In genomic region chr16:70770968-70771552, GRCh38 we compare ENCODE assay signal across 8 cellular contexts. TPM values are rescaled to one million over a fixed set of nuclear protein-coding genes. Genes with fewer than 3 reads are reported as not detected.
DNase-seq lines count a peak whose midpoint lies in the region; ATAC-seq, FAIRE-seq and TF ChIP-seq lines count a peak whose summit lies in the region.

No MANE protein-coding gene starts in this region.

- CTCF ChIA-PET in K562 (lab: Yijun Ruan, JAX; ENCODE audit: low intra/inter-chr PET ratio) = interaction anchor here (0.7 to 1.0 kb wide), 3 partner anchors 90 to 375 kb away, joined by 4 to 9 read pairs (median 4); no protein-coding TSS in a partner anchor

- peak; percentile 77 to 86 for TF ChIP-seq RAD21 in K562 (CRISPR knock-in tag; conservative IDR thresholded peaks at IDR 0.05 in 1 of 2, IDR thresholded peaks at IDR 0.05 in 1 of 2)

- peaks cover 50% of the 10 kb centered on the region; the same call in 2 of the 3 replicates for H3K36me3 ChIP-seq in K562 (ENCODE audit: control insufficient read depth, insufficient read depth, low read length)

- no peaks in the 10 kb centered on the region for H3K9me3 Mint-ChIP-seq in T-helper 2 cell treated with Interferon-gamma antibody and Interleukin-4, amounts not matched to agents 5 μg/mL and 100 μg/mL, for 36 hours
- H3K9me3 Mint-ChIP-seq in immature natural killer cell = no peaks in the 10 kb centered on the region

- no peak overlapping the region for H3K27ac ChIP-seq in HL-60 (replicated peaks)
- no peak overlapping the region for H3K27ac ChIP-seq in K562 (ENCODE audit: extremely low read depth, low read depth, low read length)

- H3K4me3 Mint-ChIP-seq in T-helper 2 cell treated with Interferon-gamma antibody and Interleukin-4, amounts not matched to agents 5 μg/mL and 100 μg/mL, for 36 hours = no peak overlapping the region
- no peak overlapping the region for H3K4me3 Mint-ChIP-seq in immature natural killer cell

- no peaks in the 10 kb centered on the region for H3K79me2 ChIP-seq in K562 (ENCODE audit: control insufficient read depth, insufficient read depth, low read length)

- WGBS in K562 (ENCODE audit: insufficient coverage, low coverage, missing lambda C conversion rate) = 13% methylated on average over 8 of the region's 8 CpGs

- ATAC-seq in K562 (peak; percentile 96), GM21515 (IDR thresholded peaks at IDR 0.05; ENCODE audit: unreplicated experiment) (no peak)

- no peaks in the 10 kb centered on the region for H3K27me3 Mint-ChIP-seq in T-helper 2 cell treated with Interferon-gamma antibody and Interleukin-4, amounts not matched to agents 5 μg/mL and 100 μg/mL, for 36 hours (ENCODE audit: low read depth)
- peaks cover 0 to 3% (median 2%) of the 10 kb centered on the region in 3 donors for H3K27me3 Mint-ChIP-seq in immature natural killer cell (ENCODE audit: low read depth in 3 of 3)

- no peaks in the 10 kb centered on the region for H3K4me1 Mint-ChIP-seq in T-helper 2 cell treated with Interferon-gamma antibody and Interleukin-4, amounts not matched to agents 5 μg/mL and 100 μg/mL, for 36 hours (ENCODE audit: low read depth)
- no peaks in the 10 kb centered on the region for H3K4me1 Mint-ChIP-seq in immature natural killer cell

- H4K20me1 ChIP-seq in K562 (replicated peaks; ENCODE audit: control insufficient read depth, insufficient read depth, low read length) = no peaks in the 10 kb centered on the region; the same call in 1 of the 2 replicates

- TF ChIP-seq CTCF in GM12873 (IDR thresholded peaks at IDR 0.05; ENCODE audit: insufficient read depth, low read depth, low read length, missing control alignments) (peak; percentile 94), HL-60 (IDR thresholded peaks at IDR 0.05; ENCODE audit: insufficient read depth, low read length) (peak; percentile 82), K562 (IDR thresholded peaks at IDR 0.05 in 2 of 3, conservative IDR thresholded peaks at IDR 0.05 in 1 of 3; ENCODE audit: insufficient read depth in 2 of 3, low read depth in 1 of 3, low read length in 3 of 3) (peak; percentile 87 to 96 (median 95))

- H2AFZ ChIP-seq in K562 (ENCODE audit: low read depth, low read length) = no peak overlapping the region

- peak in 1 of 2 experiments; percentile 56 for DNase-seq in HL-60 (ENCODE audit: low read depth in 1 of 2, low spot score in 1 of 2)
- peak; percentile 45 for DNase-seq in T-helper 2 cell treated with Interferon-gamma antibody and Interleukin-4, amounts not matched to agents 5 μg/mL and 100 μg/mL, for 36 hours (ENCODE audit: low spot score)
- peak; percentile 81 to 84 (median 81) for DNase-seq in K562 (ENCODE audit: extremely low read depth in 1 of 4, low spot score in 3 of 4)
- peak; percentile 24 to 34 (median 30) for DNase-seq in immature natural killer cell
- DNase-seq in stimulated activated CD4-positive, alpha-beta T cell treated with anti-CD3 and anti-CD28 coated beads, Interleukin-15, amount 100 ng/mL, for 24 hours = peak; percentile 67
- DNase-seq in NCI-H187 treated with DMSO at 0.1 percent for 48 hours (lab: John Stamatoyannopoulos, UW) = no peak

- no peak overlapping the region for H3K4me3 ChIP-seq in HL-60 (replicated peaks; ENCODE audit: insufficient read depth, low read length)
- no peak overlapping the region for H3K4me3 ChIP-seq in K562

- H3K9me3 ChIP-seq in K562 (replicated peaks; ENCODE audit: control insufficient read depth, insufficient read depth, low read depth, low read length) = no peaks in the 10 kb centered on the region

- peak; percentile 98 for FAIRE-seq in K562 (lab: Jason Lieb, UNC)

- no peak overlapping the region for H3K4me2 ChIP-seq in K562 (ENCODE audit: insufficient read depth, low read length)

- H3K9me1 ChIP-seq in K562 (ENCODE audit: control insufficient read depth, insufficient read depth, low read length) = no peaks in the 10 kb centered on the region

- POLR2A ChIA-PET in K562 (lab: Yijun Ruan, JAX) = interaction anchor here (0.8 to 1.3 kb wide), 4 partner anchors 11 to 82 kb away, joined by 3 read pairs; no protein-coding TSS in a partner anchor

- H3K27me3 ChIP-seq in HL-60 (ENCODE audit: insufficient read depth, poor library complexity, severe bottlenecking) (no peaks in the 10 kb centered on the region), K562 (ENCODE audit: control insufficient read depth in 2 of 2, insufficient read depth in 2 of 2, low read length in 2 of 2) (no peaks in the 10 kb centered on the region)

- peak; percentile 81 for TF ChIP-seq EP300 in K562 (IDR thresholded peaks at IDR 0.05; ENCODE audit: low read length)

- TF ChIP-seq POLR2A in K562 (conservative IDR thresholded peaks at IDR 0.05) = no peak

- intact Hi-C loops in K562 (cut with micrococcal nuclease) = loop anchor here (2.0 to 10.0 kb wide), 3 partner anchors 84 to 396 kb away; partner anchors contain the start of gene MTSS2

- H3K27ac Mint-ChIP-seq in T-helper 2 cell treated with Interferon-gamma antibody and Interleukin-4, amounts not matched to agents 5 μg/mL and 100 μg/mL, for 36 hours = no peak overlapping the region
- H3K27ac Mint-ChIP-seq in immature natural killer cell = no peak overlapping the region

- in situ Hi-C loops in K562 (cut with MboI) = no loop called here

- no TSS peak for BruUV-seq in K562 (replicated peaks; lab: Mats Ljungman, UMichigan)

- peaks cover 0 to 2% of the 10 kb centered on the region in 2 experiments; a peak in 3 of 5 replicates for H3K4me1 ChIP-seq in K562 (replicated peaks in 1 of 2; ENCODE audit: control insufficient read depth in 2 of 2, insufficient read depth in 2 of 2, low read length in 2 of 2)

- H3K9ac ChIP-seq in K562 (ENCODE audit: insufficient read depth in 1 of 2, low read depth in 2 of 2, low read length in 2 of 2) = no peak overlapping the region

- H3K36me3 Mint-ChIP-seq in T-helper 2 cell treated with Interferon-gamma antibody and Interleukin-4, amounts not matched to agents 5 μg/mL and 100 μg/mL, for 36 hours (ENCODE audit: low read depth) = peaks cover 9% of the 10 kb centered on the region
- H3K36me3 Mint-ChIP-seq in immature natural killer cell = peaks cover 0 to 29% (median 24%) of the 10 kb centered on the region in 3 donors

TF ChIP-seq in K562, 482 proteins besides CTCF, POLR2A, EP300 and RAD21 (continues in another document):
- TF ChIP-seq NRF1 (conservative IDR thresholded peaks at IDR 0.05 in 1 of 2, IDR thresholded peaks at IDR 0.05 in 1 of 2) (peak; percentile 51 to 69; a peak in 2 of 4 replicates), NEUROD1 (IDR thresholded peaks at IDR 0.05; ENCODE audit: borderline replicate concordance, low read depth, low read length, partially characterized antibody) (peak; percentile 37), DPF2 (IDR thresholded peaks at IDR 0.05) (peak; percentile 57), HMG20B (CRISPR knock-in tag; IDR thresholded peaks at IDR 0.05) (no peak), CREM (IDR thresholded peaks at IDR 0.05; ENCODE audit: low read depth) (peak; percentile 43; the same call in 1 of the 2 replicates), GABPB2 (CRISPR knock-in tag; conservative IDR thresholded peaks at IDR 0.05) (no peak), JUN (IDR thresholded peaks at IDR 0.05; ENCODE audit: borderline replicate concordance, low read depth, low read length) (0 out of 2 replicates have a peak, but pooled peaks have one; percentile 38), JUN (CRISPR knock-in tag; IDR thresholded peaks at IDR 0.05; ENCODE audit: borderline replicate concordance) (no peak), ZBTB17 (CRISPR knock-in tag; IDR thresholded peaks at IDR 0.05) (no peak)
- TF ChIP-seq, protein P1, sequence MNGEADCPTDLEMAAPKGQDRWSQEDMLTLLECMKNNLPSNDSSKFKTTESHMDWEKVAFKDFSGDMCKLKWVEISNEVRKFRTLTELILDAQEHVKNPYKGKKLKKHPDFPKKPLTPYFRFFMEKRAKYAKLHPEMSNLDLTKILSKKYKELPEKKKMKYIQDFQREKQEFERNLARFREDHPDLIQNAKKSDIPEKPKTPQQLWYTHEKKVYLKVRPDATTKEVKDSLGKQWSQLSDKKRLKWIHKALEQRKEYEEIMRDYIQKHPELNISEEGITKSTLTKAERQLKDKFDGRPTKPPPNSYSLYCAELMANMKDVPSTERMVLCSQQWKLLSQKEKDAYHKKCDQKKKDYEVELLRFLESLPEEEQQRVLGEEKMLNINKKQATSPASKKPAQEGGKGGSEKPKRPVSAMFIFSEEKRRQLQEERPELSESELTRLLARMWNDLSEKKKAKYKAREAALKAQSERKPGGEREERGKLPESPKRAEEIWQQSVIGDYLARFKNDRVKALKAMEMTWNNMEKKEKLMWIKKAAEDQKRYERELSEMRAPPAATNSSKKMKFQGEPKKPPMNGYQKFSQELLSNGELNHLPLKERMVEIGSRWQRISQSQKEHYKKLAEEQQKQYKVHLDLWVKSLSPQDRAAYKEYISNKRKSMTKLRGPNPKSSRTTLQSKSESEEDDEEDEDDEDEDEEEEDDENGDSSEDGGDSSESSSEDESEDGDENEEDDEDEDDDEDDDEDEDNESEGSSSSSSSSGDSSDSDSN (IDR thresholded peaks at IDR 0.05; ENCODE audit: borderline replicate concordance in 1 of 2, low read depth in 2 of 2, low read length in 2 of 2) = no peak
- TF ChIP-seq, protein P2, sequence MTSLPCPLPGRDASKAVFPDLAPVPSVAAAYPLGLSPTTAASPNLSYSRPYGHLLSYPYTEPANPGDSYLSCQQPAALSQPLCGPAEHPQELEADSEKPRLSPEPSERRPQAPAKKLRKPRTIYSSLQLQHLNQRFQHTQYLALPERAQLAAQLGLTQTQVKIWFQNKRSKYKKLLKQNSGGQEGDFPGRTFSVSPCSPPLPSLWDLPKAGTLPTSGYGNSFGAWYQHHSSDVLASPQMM (CRISPR knock-in tag; IDR thresholded peaks at IDR 0.05) = no peak

RNA-seq across cellular contexts. Expression of gene VAC14, which starts 29.9 kb away (rescaled TPM):
- 45.2 and 136 TPM in 2 replicates for total RNA-seq in K562 (2011; cell fraction: chromatin; rRNA removed; ENCODE audit: low replicate concordance)
- total RNA-seq in K562 (2011; cell fraction: nucleolus; rRNA removed) = 58.6 and 60.4 TPM in 2 replicates
- total RNA-seq in K562 (2011; cell fraction: nucleoplasm; rRNA removed) = 39.1 and 43.8 TPM in 2 replicates
- 38.4 and 47.2 TPM in 2 replicates for total RNA-seq in K562 (2014; rRNA removed)
- 8.6 and 12.0 TPM in 2 replicates for total RNA-seq in K562 (2014; rRNA removed; fragmentation: Illumina TruSeq; extraction: Trizol)
- total RNA-seq in K562 (2015; rRNA removed; fragmentation: Illumina TruSeq; extraction: Trizol) = 26.6 and 29.4 TPM in 2 replicates
- 36.7 and 41.6 TPM in 2 replicates for total RNA-seq in K562 (2021)
- polyA plus RNA-seq in K562 (2011; rRNA removed) = 13.8 and 26.1 TPM in 2 replicates
- 19.2 and 38.0 TPM in 2 replicates for polyA plus RNA-seq in K562 (2011; cell fraction: cytosol; rRNA removed)
- polyA plus RNA-seq in K562 (2011; cell fraction: nucleus; rRNA removed) = 25.6 and 51.5 TPM in 2 replicates
- polyA plus RNA-seq in K562 (2012) = 39.3 and 41.6 TPM in 2 replicates
- polyA plus RNA-seq in K562 (2014; fragmentation: Illumina TruSeq; extraction: Trizol) = 33.6 and 42.1 TPM in 2 replicates
- polyA plus RNA-seq in K562 (2014; fragmentation: Nextera tagmentation; extraction: Ambion mirVana) = 1 to 10 TPM; 1.3 to 3.3 TPM
- 27.0 and 31.3 TPM in 2 replicates for polyA plus RNA-seq in K562 (2014; rRNA removed)
- 17.6 and 24.3 TPM in 2 replicates for polyA minus RNA-seq in K562 (2011; rRNA and poly(A)+ RNA removed)
- 27.8 and 38.5 TPM in 2 replicates for polyA minus RNA-seq in K562 (2011; cell fraction: cytosol; rRNA and poly(A)+ RNA removed)
- 21.9 and 23.3 TPM in 2 replicates for polyA minus RNA-seq in K562 (2011; cell fraction: nucleus; rRNA and poly(A)+ RNA removed)
- 10 to 100 TPM; 19.1 to 42.2 (median 28.1) TPM for polyA plus RNA-seq in immature natural killer cell
